ENCODE assay signal across 11 cellular contexts in genomic region chr11:61384271-61385242, GRCh38. TPM values are rescaled to one million over a fixed set of nuclear protein-coding genes. Genes with fewer than 3 reads are reported as not detected.
A peak's percentile ranks its signal among the peaks of the same experiment; 100 is the strongest.
DNase-seq lines count a peak whose midpoint lies in the region; ATAC-seq and TF ChIP-seq lines count a peak whose summit lies in the region.
"Had no signal": no experiment of that assay in that cellular context is flagged by ENCODE, and none has a peak within 500 bp of the region (broad histone marks: within the 10 kb centered on the region; RNA-seq: fewer than 3 reads in every experiment).

No MANE protein-coding gene starts in this region.

- H3K14ac ChIP-seq in IMR-90 (replicated peaks; ENCODE audit: low read depth, low read length): no peak overlapping the region

- CTCF ChIA-PET in IMR-90 (lab: Yijun Ruan, JAX): interaction anchor here (0.6 to 5.0 kb wide), 6 partner anchors 18 to 85 kb away, joined by 3 to 72 read pairs (median 7); partner anchors contain the start of genes CYB561A3, DDB1, TKFC and TMEM138

- ATAC-seq in IMR-90 (ENCODE audit: low read depth): peak; percentile 46; the same call in 1 of the 2 replicates

- peak; percentile 39 for TF ChIP-seq CTCF in IMR-90 (conservative IDR thresholded peaks at IDR 0.05; ENCODE audit: low read depth, low read length)
- TF ChIP-seq CTCF in WERI-Rb-1 (IDR thresholded peaks at IDR 0.05; ENCODE audit: low read depth, low read length): peak; percentile 84
- no peak for TF ChIP-seq CTCF in nephron progenitor cell (IDR thresholded peaks at IDR 0.05)

- H3K4me3 ChIP-seq in IMR-90 (ENCODE audit: insufficient read depth, low read depth, low read length) (no peak overlapping the region), WERI-Rb-1 (ENCODE audit: low read depth, low read length) (no peak overlapping the region)

- peaks cover 5% of the 10 kb centered on the region for H3K9me3 Mint-ChIP-seq in nephron progenitor cell
- H3K9me3 Mint-ChIP-seq: HFFc6 had no signal

- H3K56ac ChIP-seq in IMR-90 (ENCODE audit: extremely low read depth, insufficient read depth, low read length): no peak overlapping the region

- H3K9ac ChIP-seq in IMR-90 (ENCODE audit: low read depth, low read length): no peak overlapping the region
- H3K9ac ChIP-seq: KMS-11 had no signal

- no peak for TF ChIP-seq POLR2A in IMR-90 (IDR thresholded peaks at IDR 0.05; ENCODE audit: low read depth, low read length)

- H3K4ac ChIP-seq in IMR-90 (ENCODE audit: low read depth, low read length): no peak overlapping the region

- H2BK15ac ChIP-seq in IMR-90 (ENCODE audit: low read depth, low read length): no peak overlapping the region

- H2AK9ac ChIP-seq in IMR-90 (replicated peaks; ENCODE audit: low read depth, low read length, poor library complexity): peak overlapping the region; percentile 28

- H4K20me1 ChIP-seq in IMR-90 (ENCODE audit: insufficient read depth, low read length): no peaks in the 10 kb centered on the region

- H4K5ac ChIP-seq in IMR-90 (ENCODE audit: low read depth, low read length): no peak overlapping the region

- no peak overlapping the region for H4K91ac ChIP-seq in IMR-90 (ENCODE audit: insufficient read depth, low read depth, low read length)

- 96% methylated on average over 8 of the region's 15 CpGs; no CpG with 5 or more reads in 1 of the 2 experiments for WGBS in IMR-90 (ENCODE audit: extremely low coverage in 2 of 2, insufficient read length in 1 of 2), 2 experiments

- H3K9me3 ChIP-seq in IMR-90 (ENCODE audit: control insufficient read depth, insufficient read depth, low read length) (no peaks in the 10 kb centered on the region), WERI-Rb-1 (ENCODE audit: severe bottlenecking) (no peaks in the 10 kb centered on the region)

- TF ChIP-seq RAD21 in IMR-90 (IDR thresholded peaks at IDR 0.05; ENCODE audit: low read length): peak; percentile 55

- in situ Hi-C loops in IMR-90 (cut with MboI; ENCODE audit: low sequenced_read_pairs): loop anchor here (5.0 kb wide), 1 partner anchor 47 kb away; no protein-coding TSS in a partner anchor

- H2AFZ ChIP-seq in IMR-90 (replicated peaks; ENCODE audit: low read length, poor library complexity): no peak overlapping the region

- POLR2A ChIA-PET in IMR-90 (lab: Charles Lee; ENCODE audit: unreplicated experiment): interaction anchor here (1.0 kb wide), 1 partner anchor 22 kb away, joined by 3 read pairs; the partner anchor contains the start of genes CYB561A3 and TMEM138

- no peaks in the 10 kb centered on the region for H3K4me1 Mint-ChIP-seq in nephron progenitor cell

- no peak overlapping the region for H3K23ac ChIP-seq in IMR-90 (ENCODE audit: low read depth, low read length)

- no peak overlapping the region for H3K18ac ChIP-seq in IMR-90 (ENCODE audit: low read depth, low read length)

- no peak overlapping the region for H3K4me2 ChIP-seq in IMR-90 (ENCODE audit: low read depth, low read length)
- H3K4me2 ChIP-seq: KMS-11 had no signal

- no peak overlapping the region for H4K8ac ChIP-seq in IMR-90 (ENCODE audit: low read depth in 2 of 2, low read length in 2 of 2)

- H3K27ac Mint-ChIP-seq in nephron progenitor cell: no peak overlapping the region
- H3K27ac Mint-ChIP-seq: HFFc6 had no signal

- no peaks in the 10 kb centered on the region for H3K27me3 ChIP-seq in IMR-90 (ENCODE audit: control insufficient read depth, insufficient read depth, low read length)
- H3K27me3 ChIP-seq in WERI-Rb-1 (ENCODE audit: insufficient read depth, low read depth, severe bottlenecking): no peaks in the 10 kb centered on the region

- no peaks in the 10 kb centered on the region; a peak in 1 of 4 replicates for H3K79me1 ChIP-seq in IMR-90 (ENCODE audit: low read depth in 1 of 2, low read length in 2 of 2)

- H2AK5ac ChIP-seq in IMR-90 (ENCODE audit: low read depth, low read length): no peak overlapping the region

- no TSS peak for BruUV-seq in IMR-90 (replicated peaks; lab: Mats Ljungman, UMichigan)

- H3K27me3 Mint-ChIP-seq in nephron progenitor cell (ENCODE audit: low read depth, poor library complexity): peaks cover 16% of the 10 kb centered on the region

- no peak overlapping the region for H2BK20ac ChIP-seq in IMR-90 (ENCODE audit: low read depth, low read length)

- H3K27ac ChIP-seq in IMR-90 (ENCODE audit: insufficient read depth, low read length) (no peak overlapping the region), WERI-Rb-1 (no peak overlapping the region)
- H3K27ac ChIP-seq: KMS-11 had no signal

- H3K4me3 Mint-ChIP-seq in nephron progenitor cell: no peak overlapping the region
- H3K4me3 Mint-ChIP-seq: HFFc6 had no signal

- H3K9me1 ChIP-seq in IMR-90 (ENCODE audit: insufficient read depth, low read length): no peaks in the 10 kb centered on the region

- intact Hi-C loops in IMR-90 (cut with micrococcal nuclease): loop anchor here (1.0 kb wide), 3 partner anchors 22 to 130 kb away; partner anchors contain the start of gene TMEM138

- no peak overlapping the region for H2BK5ac ChIP-seq in IMR-90 (ENCODE audit: low read depth, low read length, poor library complexity, severe bottlenecking)

- dilution Hi-C loops in IMR-90 (cut with HindIII; ENCODE audit: low sequenced_read_pairs, unreplicated experiment): no loop called here

- DNase-seq in DMS53 treated with DMSO at 0.1 percent for 48 hours (lab: John Stamatoyannopoulos, UW; ENCODE audit: unreplicated experiment): peak; percentile 5
- DNase-seq in IMR-90: peak; percentile 42
- DNase-seq in WERI-Rb-1: peak; percentile 47
- peak; percentile 43 for DNase-seq in left kidney (ENCODE audit: low read depth, low spot score)
- no peak for DNase-seq in nephron progenitor cell
- DNase-seq in activated CD4-positive, alpha-beta T cell treated with anti-CD3 and anti-CD28 coated beads, Interleukin-2, amount 50 U/mL, for 1 hour: no peak
- DNase-seq in stimulated activated naive CD4-positive, alpha-beta T cell (lab: John Stamatoyannopoulos, UW): no peak
- DNase-seq in NCI-H446 (lab: John Stamatoyannopoulos, UW): no peak
- DNase-seq: right cardiac atrium had no signal

- H3K36me3 ChIP-seq in IMR-90 (ENCODE audit: control insufficient read depth, insufficient read depth, low read length) (no peaks in the 10 kb centered on the region), WERI-Rb-1 (peaks cover 3% of the 10 kb centered on the region)

- peaks cover 6% of the 10 kb centered on the region for H3K36me3 Mint-ChIP-seq in nephron progenitor cell (ENCODE audit: low read depth)

- no peaks in the 10 kb centered on the region for H3K4me1 ChIP-seq in IMR-90 (ENCODE audit: control insufficient read depth, insufficient read depth, low read length)

- H2BK120ac ChIP-seq in IMR-90 (ENCODE audit: low read depth, low read length): no peak overlapping the region

TF ChIP-seq in IMR-90, 13 proteins besides CTCF, POLR2A, EP300 and RAD21:
- TF ChIP-seq CEBPB (IDR thresholded peaks at IDR 0.05; ENCODE audit: low read depth, low read length) (no peak), SMC3 (IDR thresholded peaks at IDR 0.05; ENCODE audit: low read depth, low read length) (peak; percentile 34)

RNA-seq across cellular contexts. Expression of gene TMEM216, which starts 7.8 kb away (rescaled TPM):
- total RNA-seq in IMR-90 (2012; rRNA removed): 10.0 TPM in 2 replicates
- 16.5 and 17.2 TPM in 2 replicates for polyA plus RNA-seq in IMR-90 (2012; rRNA removed)
- polyA plus RNA-seq in IMR-90 (2012; cell fraction: cytosol; rRNA removed): 18.0 and 75.6 TPM in 2 replicates
- 7.7 and 17.1 TPM in 2 replicates for polyA plus RNA-seq in IMR-90 (2012; cell fraction: nucleus; rRNA removed; ENCODE audit: low replicate concordance)

RNA-seq across cellular contexts. Expression of gene TMEM138, which starts 22.4 kb away (rescaled TPM):
- 16.7 and 16.8 TPM in 2 replicates for total RNA-seq in IMR-90 (2012; rRNA removed)
- 53.2 and 55.9 TPM in 2 replicates for polyA plus RNA-seq in IMR-90 (2012; rRNA removed)
- polyA plus RNA-seq in IMR-90 (2012; cell fraction: cytosol; rRNA removed): 27.1 and 40.7 TPM in 2 replicates
- 49.7 and 117 TPM in 2 replicates for polyA plus RNA-seq in IMR-90 (2012; cell fraction: nucleus; rRNA removed; ENCODE audit: low replicate concordance)

RNA-seq across cellular contexts. Expression of gene CYB561A3, which starts 22.9 kb away (rescaled TPM):
- total RNA-seq in IMR-90 (2012; rRNA removed): 13.6 and 15.3 TPM in 2 replicates
- 36.5 and 39.2 TPM in 2 replicates for polyA plus RNA-seq in IMR-90 (2012; rRNA removed)
- polyA plus RNA-seq in IMR-90 (2012; cell fraction: cytosol; rRNA removed): 54.8 and 95.7 TPM in 2 replicates
- polyA plus RNA-seq in IMR-90 (2012; cell fraction: nucleus; rRNA removed; ENCODE audit: low replicate concordance): 63.9 and 103 TPM in 2 replicates

RNA-seq across cellular contexts. Expression of gene CPSF7, which starts 45.2 kb away (rescaled TPM):
- total RNA-seq in IMR-90 (2012; rRNA removed): 9.5 and 10.3 TPM in 2 replicates
- 55.2 and 68.8 TPM in 2 replicates for polyA plus RNA-seq in IMR-90 (2012; rRNA removed)
- 27.4 and 38.5 TPM in 2 replicates for polyA plus RNA-seq in IMR-90 (2012; cell fraction: cytosol; rRNA removed)
- 121 and 142 TPM in 2 replicates for polyA plus RNA-seq in IMR-90 (2012; cell fraction: nucleus; rRNA removed; ENCODE audit: low replicate concordance)

RNA-seq across cellular contexts. Expression of gene SDHAF2, which starts 45.4 kb away (rescaled TPM):
- 34.7 and 50.4 TPM in 2 replicates for total RNA-seq in IMR-90 (2012; rRNA removed)
- 91.1 and 91.5 TPM in 2 replicates for polyA plus RNA-seq in IMR-90 (2012; rRNA removed)
- 57.2 and 76.4 TPM in 2 replicates for polyA plus RNA-seq in IMR-90 (2012; cell fraction: cytosol; rRNA removed)
- 34.4 and 46.2 TPM in 2 replicates for polyA plus RNA-seq in IMR-90 (2012; cell fraction: nucleus; rRNA removed; ENCODE audit: low replicate concordance)

Comparison
In these comparisons a context has a peak if more than half of its experiments do, and no peak if none do; other contexts are left out.
1. DNase-seq: peak in DMS53 treated with DMSO at 0.1 percent for 48 hours (single experiment), IMR-90 (single experiment), WERI-Rb-1 (single experiment) and left kidney (single experiment); none in nephron progenitor cell (single experiment), activated CD4-positive, alpha-beta T cell treated with anti-CD3 and anti-CD28 coated beads, Interleukin-2, amount 50 U/mL, for 1 hour (single experiment), stimulated activated naive CD4-positive, alpha-beta T cell (0 of 6) and NCI-H446 (0 of 2).